Comparison of ENCODE assay signal across 16 cellular contexts in the genomic region with DNA sequence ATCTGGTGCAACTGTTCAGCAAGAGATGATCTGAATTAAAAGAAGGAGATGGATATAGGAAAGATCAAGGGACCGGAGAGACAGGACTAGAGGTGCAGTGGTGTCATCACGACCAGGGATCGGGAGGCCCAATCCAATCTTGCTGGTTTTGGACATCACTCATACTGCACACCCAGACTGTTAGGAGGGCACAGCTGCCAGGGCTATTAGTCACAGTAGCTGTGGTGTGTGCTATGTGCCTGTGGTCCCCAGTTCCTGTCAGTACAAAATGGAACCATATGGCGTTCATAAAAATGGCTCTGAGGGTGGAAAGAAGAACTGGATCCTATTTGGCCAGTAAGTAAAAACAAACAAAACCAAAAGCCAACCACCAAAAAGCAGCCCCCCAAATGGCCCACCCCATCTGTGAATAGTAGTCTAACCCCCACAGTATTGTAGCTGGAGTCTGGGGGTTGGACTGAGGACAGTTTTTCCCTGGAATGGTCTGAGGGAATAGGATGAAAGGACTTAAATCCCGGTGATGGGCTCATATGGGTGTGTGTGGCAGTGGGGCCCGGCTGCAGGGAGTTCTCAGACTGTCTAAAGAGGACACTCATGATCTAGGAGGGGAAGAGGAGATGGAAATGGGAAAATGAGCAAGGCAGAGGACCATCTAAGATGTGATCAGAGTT. TPM values are rescaled to one million over a fixed set of nuclear protein-coding genes. Genes with fewer than 3 reads are reported as not detected.
DNase-seq lines count a peak whose midpoint lies in the region; ATAC-seq and TF ChIP-seq lines count a peak whose summit lies in the region.
"Had no signal": no experiment of that assay in that cellular context is flagged by ENCODE, and none has a peak within 500 bp of the region (broad histone marks: within the 10 kb centered on the region; RNA-seq: fewer than 3 reads in every experiment).

No MANE protein-coding gene starts in this region.

- ATAC-seq in esophagus mucosa: peak; percentile 20
- peak; percentile 43 to 66 (median 53) for ATAC-seq in psoas muscle
- ATAC-seq in stimulated activated naive B cell treated with anti-CD40 and anti-IgM and Interleukin-4, amounts not matched to agents 10 μg/mL and 1 μg/mL and 100 μg/mL, for 72 hours (replicated peaks): no peak
- ATAC-seq: activated CD4-positive, alpha-beta T cell treated with anti-CD3 and anti-CD28 coated beads for 36 hours; heart left ventricle; K562; natural killer cell had no signal

- DNase-seq in GM04504 (ENCODE audit: low read depth): peak; percentile 72
- DNase-seq in NCI-H2171 treated with DMSO at 0.1 percent for 48 hours (lab: John Stamatoyannopoulos, UW): peak; percentile 70
- DNase-seq in psoas muscle: no peak
- no peak for DNase-seq in stimulated activated naive B cell treated with anti-CD40 and anti-IgM and Interleukin-4, amounts not matched to agents 10 μg/mL and 1 μg/mL and 100 μg/mL, for 72 hours
- DNase-seq in activated CD4-positive, CD25-positive, alpha-beta regulatory T cell (lab: John Stamatoyannopoulos, UW): no peak
- DNase-seq in NCI-H1930 (lab: John Stamatoyannopoulos, UW): no peak
- DNase-seq: activated CD4-positive, alpha-beta T cell treated with anti-CD3 and anti-CD28 coated beads for 36 hours; activated T-cell treated with anti-CD3 and anti-CD28 coated beads, Interleukin-2, amount 50 U/mL, for 1 hour; amygdala; heart left ventricle; natural killer cell; T-helper 1 cell; testis had no signal

- no peaks in the 10 kb centered on the region for H3K9me3 Mint-ChIP-seq in stimulated activated naive B cell treated with anti-CD40 and anti-IgM and Interleukin-4, amounts not matched to agents 10 μg/mL and 1 μg/mL and 100 μg/mL, for 72 hours
- H3K9me3 Mint-ChIP-seq: natural killer cell had no signal

- H3K4me1 ChIP-seq in psoas muscle: peaks cover 23% of the 10 kb centered on the region
- H3K4me1 ChIP-seq: testis had no signal

- no peak overlapping the region for H3K27ac Mint-ChIP-seq in stimulated activated naive B cell treated with anti-CD40 and anti-IgM and Interleukin-4, amounts not matched to agents 10 μg/mL and 1 μg/mL and 100 μg/mL, for 72 hours
- H3K27ac Mint-ChIP-seq: activated CD4-positive, alpha-beta T cell treated with anti-CD3 and anti-CD28 coated beads for 36 hours; natural killer cell had no signal

- peaks cover 0 to 66% of the 10 kb centered on the region in 2 donors for H3K36me3 ChIP-seq in psoas muscle (ENCODE audit: insufficient read depth in 1 of 2, low read depth in 1 of 2)

- no peak overlapping the region for H3K4me3 ChIP-seq in psoas muscle
- H3K4me3 ChIP-seq: heart left ventricle, K562, testis had no signal

- intact Hi-C loops in psoas muscle (cut with DNase I): no loop called here

- no peak overlapping the region for H3K4me3 Mint-ChIP-seq in stimulated activated naive B cell treated with anti-CD40 and anti-IgM and Interleukin-4, amounts not matched to agents 10 μg/mL and 1 μg/mL and 100 μg/mL, for 72 hours
- H3K4me3 Mint-ChIP-seq: activated CD4-positive, alpha-beta T cell treated with anti-CD3 and anti-CD28 coated beads for 36 hours; natural killer cell had no signal

- 69 to 80% (median 80%) methylated on average over 6 of the region's 6 CpGs for WGBS in psoas muscle, 3 donors

- H3K27me3 Mint-ChIP-seq in stimulated activated naive B cell treated with anti-CD40 and anti-IgM and Interleukin-4, amounts not matched to agents 10 μg/mL and 1 μg/mL and 100 μg/mL, for 72 hours: no peaks in the 10 kb centered on the region
- H3K27me3 Mint-ChIP-seq: activated CD4-positive, alpha-beta T cell treated with anti-CD3 and anti-CD28 coated beads for 36 hours had no signal

- H3K9me3 ChIP-seq in psoas muscle: no peaks in the 10 kb centered on the region
- H3K9me3 ChIP-seq: heart left ventricle, testis had no signal

- no peak for TF ChIP-seq CTCF in psoas muscle (IDR thresholded peaks at IDR 0.05)

- peak overlapping the region; percentile 50 for H3K27ac ChIP-seq in psoas muscle
- H3K27ac ChIP-seq: heart left ventricle, testis had no signal

- H3K36me3 Mint-ChIP-seq in stimulated activated naive B cell treated with anti-CD40 and anti-IgM and Interleukin-4, amounts not matched to agents 10 μg/mL and 1 μg/mL and 100 μg/mL, for 72 hours: peaks cover 23 to 45% of the 10 kb centered on the region in 2 donors
- H3K36me3 Mint-ChIP-seq: natural killer cell had no signal

- peaks cover 18 to 35% of the 10 kb centered on the region in 2 donors for H3K4me1 Mint-ChIP-seq in stimulated activated naive B cell treated with anti-CD40 and anti-IgM and Interleukin-4, amounts not matched to agents 10 μg/mL and 1 μg/mL and 100 μg/mL, for 72 hours

- no peaks in the 10 kb centered on the region for H3K27me3 ChIP-seq in psoas muscle (ENCODE audit: insufficient read depth in 3 of 3, low read length in 2 of 3)
- H3K27me3 ChIP-seq: heart left ventricle, testis had no signal

RNA-seq across cellular contexts. Expression of a gene that starts 9.3 kb away (rescaled TPM):
- 0.28 TPM for total RNA-seq in esophagus mucosa
- 10 to 100 TPM in 1 of 4 donors, 1 to 10 TPM in 2, under 1 TPM in 1; 0.50 to 52.3 (median 5.9) TPM for total RNA-seq in psoas muscle
- 1 to 10 TPM in 2 of 3 donors, under 1 TPM in 1; 0.99 to 2.0 (median 1.1) TPM for polyA plus RNA-seq in psoas muscle
- total RNA-seq: natural killer cell, OCI-LY7 had no signal
- polyA plus RNA-seq: K562 had no signal

RNA-seq across cellular contexts. Expression of a gene that starts 15.9 kb away (rescaled TPM):
- total RNA-seq in esophagus mucosa: 66.1 TPM
- 100 to 1,000 TPM; 267 to 656 (median 488) TPM for total RNA-seq in psoas muscle
- polyA plus RNA-seq in psoas muscle: 100 to 1,000 TPM; 271 to 366 (median 295) TPM

Comparison
In these comparisons a context has a peak if more than half of its experiments do, and no peak if none do; other contexts are left out.
1. DNase-seq: peak in GM04504 (single experiment) and NCI-H2171 treated with DMSO at 0.1 percent for 48 hours (single experiment); none in psoas muscle (0 of 2), stimulated activated naive B cell treated with anti-CD40 and anti-IgM and Interleukin-4, amounts not matched to agents 10 μg/mL and 1 μg/mL and 100 μg/mL, for 72 hours (single experiment), activated CD4-positive, CD25-positive, alpha-beta regulatory T cell (0 of 4) and NCI-H1930 (0 of 2).
2. ATAC-seq: peak in esophagus mucosa (single experiment) and psoas muscle (4 of 4); none in stimulated activated naive B cell treated with anti-CD40 and anti-IgM and Interleukin-4, amounts not matched to agents 10 μg/mL and 1 μg/mL and 100 μg/mL, for 72 hours (0 of 2).